In the genomic region with DNA sequence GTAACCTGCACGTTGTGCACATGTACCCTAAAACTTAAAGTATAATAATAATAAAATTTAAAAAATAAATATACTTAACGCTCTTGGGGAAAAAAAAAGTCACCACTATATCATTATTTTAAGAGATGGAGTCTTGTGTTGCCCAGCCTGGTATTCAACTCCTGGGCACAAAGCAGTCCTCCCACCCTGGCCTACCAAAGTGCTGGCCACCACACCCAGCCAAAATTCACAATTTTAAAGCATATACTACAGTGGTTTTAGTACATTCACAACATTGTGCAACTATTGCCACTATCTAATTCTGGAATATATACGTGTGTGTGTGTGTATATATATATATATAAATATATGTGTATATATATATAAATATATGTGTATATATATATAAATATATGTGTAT, we compare ENCODE assay signal across 17 cellular contexts. TPM values are rescaled to one million over a fixed set of nuclear protein-coding genes. Genes with fewer than 3 reads are reported as not detected.
DNase-seq lines count a peak whose midpoint lies in the region; ATAC-seq, FAIRE-seq and TF ChIP-seq lines count a peak whose summit lies in the region.
"Had no signal": no experiment of that assay in that cellular context is flagged by ENCODE, and none has a peak within 500 bp of the region (broad histone marks: within the 10 kb centered on the region; RNA-seq: fewer than 3 reads in every experiment).

No MANE protein-coding gene starts in this region.

- H3K27ac ChIP-seq in SK-N-SH (ENCODE audit: low read depth in 2 of 2, low read length in 1 of 2) = no peak overlapping the region
- H3K27ac ChIP-seq: HL-60 had no signal

- no peaks in the 10 kb centered on the region for H3K9me3 Mint-ChIP-seq in stimulated activated memory B cell treated with anti-CD40 and anti-IgM and Interleukin-4, amounts not matched to agents 10 μg/mL and 1 μg/mL and 100 μg/mL, for 72 hours
- H3K9me3 Mint-ChIP-seq: T-helper 1 cell treated with Interleukin-12 subunit alpha and Interleukin-12 subunit beta and Interleukin-4 antibody, amounts not matched to agents 30 μg/mL and 1 μg/mL, for 36 hours had no signal

- no peak overlapping the region for H3K4me3 ChIP-seq in SK-N-SH (ENCODE audit: low read depth in 2 of 2, low read length in 1 of 2)
- no peak overlapping the region for H3K4me3 ChIP-seq in NB4 (ENCODE audit: low read depth, low read length)
- H3K4me3 ChIP-seq: HAP-1, MG63 had no signal

- no peak for TF ChIP-seq EP300 in SK-N-SH (IDR thresholded peaks at IDR 0.05; ENCODE audit: borderline replicate concordance in 1 of 2, low read depth in 1 of 2, low read length in 1 of 2)

- CTCF ChIA-PET in SK-N-SH (lab: Yijun Ruan, JAX) = interaction anchor here (2.1 kb wide), 1 partner anchor 22 kb away, joined by 6 read pairs; no protein-coding TSS in a partner anchor

- no peak overlapping the region for H2AFZ ChIP-seq in SK-N-SH (ENCODE audit: low read depth)

- peaks cover 31% of the 10 kb centered on the region for H3K79me2 ChIP-seq in SK-N-SH (ENCODE audit: insufficient read depth)

- H3K4me2 ChIP-seq in SK-N-SH = no peak overlapping the region

- no peaks in the 10 kb centered on the region for H3K9me2 ChIP-seq in SK-N-SH

- H3K27me3 ChIP-seq in SK-N-SH (ENCODE audit: insufficient read depth) = no peaks in the 10 kb centered on the region
- H3K27me3 ChIP-seq: MG63 had no signal

- H3K36me3 ChIP-seq in SK-N-SH (replicated peaks in 1 of 2; ENCODE audit: control insufficient read depth in 1 of 2, insufficient read depth in 2 of 2, low read length in 1 of 2) = peaks cover 40 to 43% of the 10 kb centered on the region in 2 experiments

- DNase-seq in SK-N-SH (no peak), NB4 (ENCODE audit: low read depth) (peak; percentile 34), GOT3 (lab: John Stamatoyannopoulos, UW) (no peak)
- DNase-seq: ACHN, C1 segment of cervical spinal cord, Kasumi-1, MG63, NCI-H1694 treated with DMSO at 0.1 percent for 48 hours, PC-3, SIG-M5 had no signal

- H3F3A ChIP-seq in SK-N-SH (replicated peaks; ENCODE audit: insufficient read depth) = peaks cover 66% of the 10 kb centered on the region

- no peak for TF ChIP-seq CTCF in SK-N-SH (IDR thresholded peaks at IDR 0.05)
- no peak for TF ChIP-seq CTCF in NB4 (IDR thresholded peaks at IDR 0.05; ENCODE audit: low read depth, low read length)

- no peaks in the 10 kb centered on the region for H3K9me3 ChIP-seq in SK-N-SH
- H3K9me3 ChIP-seq: HAP-1, MG63 had no signal

- peak; percentile 77 for FAIRE-seq in colon (lab: Jason Lieb, UNC)

- H4K20me1 ChIP-seq in SK-N-SH (ENCODE audit: insufficient read depth) = peaks cover 29% of the 10 kb centered on the region

- no peak overlapping the region for H3K4me3 Mint-ChIP-seq in stimulated activated memory B cell treated with anti-CD40 and anti-IgM and Interleukin-4, amounts not matched to agents 10 μg/mL and 1 μg/mL and 100 μg/mL, for 72 hours
- H3K4me3 Mint-ChIP-seq: T-helper 1 cell treated with Interleukin-12 subunit alpha and Interleukin-12 subunit beta and Interleukin-4 antibody, amounts not matched to agents 30 μg/mL and 1 μg/mL, for 36 hours had no signal

- no peak for TF ChIP-seq POLR2A in NB4 (IDR thresholded peaks at IDR 0.05; ENCODE audit: extremely low read depth, insufficient read length)

- H3K4me1 ChIP-seq in SK-N-SH (ENCODE audit: control insufficient read depth in 1 of 2, insufficient read depth in 2 of 2, low read depth in 1 of 2, low read length in 1 of 2) = peaks cover 10 to 17% of the 10 kb centered on the region in 2 experiments; a peak in 3 of 4 replicates

- POLR2A ChIA-PET in SK-N-SH (lab: Yijun Ruan, JAX) = no interaction called here

- no peaks in the 10 kb centered on the region for H3K27me3 Mint-ChIP-seq in stimulated activated memory B cell treated with anti-CD40 and anti-IgM and Interleukin-4, amounts not matched to agents 10 μg/mL and 1 μg/mL and 100 μg/mL, for 72 hours

- WGBS in SK-N-SH (ENCODE audit: low lambda C conversion rate) = 96% methylated on average over 3 of the region's 3 CpGs

- no peak for ATAC-seq in SK-N-SH treated with all-trans-retinoic acid at 6 μM for 48 hours
- no peak for ATAC-seq in stimulated activated memory B cell treated with anti-CD40 and anti-IgM and Interleukin-4, amounts not matched to agents 10 μg/mL and 1 μg/mL and 100 μg/mL, for 72 hours
- ATAC-seq in GM19455 (IDR thresholded peaks at IDR 0.05; ENCODE audit: unreplicated experiment) = no peak
- ATAC-seq: PC-3 had no signal

- no peak overlapping the region for H3K9ac ChIP-seq in SK-N-SH

- no peak for TF ChIP-seq RAD21 in SK-N-SH (IDR thresholded peaks at IDR 0.05; ENCODE audit: low read length)

- H3K27ac Mint-ChIP-seq in stimulated activated memory B cell treated with anti-CD40 and anti-IgM and Interleukin-4, amounts not matched to agents 10 μg/mL and 1 μg/mL and 100 μg/mL, for 72 hours = peak overlapping the region; percentile 49
- H3K27ac Mint-ChIP-seq: T-helper 1 cell treated with Interleukin-12 subunit alpha and Interleukin-12 subunit beta and Interleukin-4 antibody, amounts not matched to agents 30 μg/mL and 1 μg/mL, for 36 hours had no signal

- peaks cover 33% of the 10 kb centered on the region for H3K36me3 Mint-ChIP-seq in stimulated activated memory B cell treated with anti-CD40 and anti-IgM and Interleukin-4, amounts not matched to agents 10 μg/mL and 1 μg/mL and 100 μg/mL, for 72 hours

- peaks cover 25% of the 10 kb centered on the region for H3K4me1 Mint-ChIP-seq in stimulated activated memory B cell treated with anti-CD40 and anti-IgM and Interleukin-4, amounts not matched to agents 10 μg/mL and 1 μg/mL and 100 μg/mL, for 72 hours

TF ChIP-seq in SK-N-SH treated with all-trans-retinoic acid at 6 μM for 48 hours, 23 proteins besides CTCF, POLR2A, EP300 and RAD21:
- TF ChIP-seq TCF4 (CRISPR knock-in tag; IDR thresholded peaks at IDR 0.05; ENCODE audit: borderline replicate concordance) (no peak), CREB5 (CRISPR knock-in tag; IDR thresholded peaks at IDR 0.05; ENCODE audit: low read depth) (0 out of 2 replicates have a peak, but pooled peaks have one; percentile 10)

TF ChIP-seq in SK-N-SH, 30 proteins besides CTCF, POLR2A, EP300 and RAD21:
- TF ChIP-seq, protein P1, sequence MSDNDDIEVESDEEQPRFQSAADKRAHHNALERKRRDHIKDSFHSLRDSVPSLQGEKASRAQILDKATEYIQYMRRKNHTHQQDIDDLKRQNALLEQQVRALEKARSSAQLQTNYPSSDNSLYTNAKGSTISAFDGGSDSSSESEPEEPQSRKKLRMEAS (IDR thresholded peaks at IDR 0.05; ENCODE audit: low read depth) = no peak
- no peak for TF ChIP-seq YY1 (IDR thresholded peaks at IDR 0.05; ENCODE audit: low read depth)
- TF ChIP-seq POLR2AphosphoS5 (IDR thresholded peaks at IDR 0.05; ENCODE audit: low read depth, low read length) = no peak; the same call in 1 of the 2 replicates
- no peak for TF ChIP-seq TCF12 (IDR thresholded peaks at IDR 0.05)
- TF ChIP-seq GABPA (IDR thresholded peaks at IDR 0.05; ENCODE audit: low read depth) = no peak
- no peak for TF ChIP-seq TEAD4 (IDR thresholded peaks at IDR 0.05; ENCODE audit: borderline replicate concordance, insufficient read depth)
- TF ChIP-seq, protein P2, sequence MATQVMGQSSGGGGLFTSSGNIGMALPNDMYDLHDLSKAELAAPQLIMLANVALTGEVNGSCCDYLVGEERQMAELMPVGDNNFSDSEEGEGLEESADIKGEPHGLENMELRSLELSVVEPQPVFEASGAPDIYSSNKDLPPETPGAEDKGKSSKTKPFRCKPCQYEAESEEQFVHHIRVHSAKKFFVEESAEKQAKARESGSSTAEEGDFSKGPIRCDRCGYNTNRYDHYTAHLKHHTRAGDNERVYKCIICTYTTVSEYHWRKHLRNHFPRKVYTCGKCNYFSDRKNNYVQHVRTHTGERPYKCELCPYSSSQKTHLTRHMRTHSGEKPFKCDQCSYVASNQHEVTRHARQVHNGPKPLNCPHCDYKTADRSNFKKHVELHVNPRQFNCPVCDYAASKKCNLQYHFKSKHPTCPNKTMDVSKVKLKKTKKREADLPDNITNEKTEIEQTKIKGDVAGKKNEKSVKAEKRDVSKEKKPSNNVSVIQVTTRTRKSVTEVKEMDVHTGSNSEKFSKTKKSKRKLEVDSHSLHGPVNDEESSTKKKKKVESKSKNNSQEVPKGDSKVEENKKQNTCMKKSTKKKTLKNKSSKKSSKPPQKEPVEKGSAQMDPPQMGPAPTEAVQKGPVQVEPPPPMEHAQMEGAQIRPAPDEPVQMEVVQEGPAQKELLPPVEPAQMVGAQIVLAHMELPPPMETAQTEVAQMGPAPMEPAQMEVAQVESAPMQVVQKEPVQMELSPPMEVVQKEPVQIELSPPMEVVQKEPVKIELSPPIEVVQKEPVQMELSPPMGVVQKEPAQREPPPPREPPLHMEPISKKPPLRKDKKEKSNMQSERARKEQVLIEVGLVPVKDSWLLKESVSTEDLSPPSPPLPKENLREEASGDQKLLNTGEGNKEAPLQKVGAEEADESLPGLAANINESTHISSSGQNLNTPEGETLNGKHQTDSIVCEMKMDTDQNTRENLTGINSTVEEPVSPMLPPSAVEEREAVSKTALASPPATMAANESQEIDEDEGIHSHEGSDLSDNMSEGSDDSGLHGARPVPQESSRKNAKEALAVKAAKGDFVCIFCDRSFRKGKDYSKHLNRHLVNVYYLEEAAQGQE (IDR thresholded peaks at IDR 0.05; ENCODE audit: low read depth, low read length) = no peak
- TF ChIP-seq JUND (IDR thresholded peaks at IDR 0.05) = no peak
- no peak for TF ChIP-seq TAF1 (IDR thresholded peaks at IDR 0.05; ENCODE audit: borderline replicate concordance, low read depth, low read length)
- no peak for TF ChIP-seq RFX5 (IDR thresholded peaks at IDR 0.05; ENCODE audit: low read length)

RNA-seq across cellular contexts. Expression of gene HMGN2, which starts 5.9 kb away (rescaled TPM):
- 343 and 644 TPM in 2 replicates for polyA plus RNA-seq in SK-N-SH (2012; rRNA removed)
- polyA plus RNA-seq in SK-N-SH (2012; cell fraction: cytosol; rRNA removed) = 624 and 653 TPM in 2 replicates
- 304 and 357 TPM in 2 replicates for polyA plus RNA-seq in SK-N-SH (2012; cell fraction: nucleus; rRNA removed)

RNA-seq across cellular contexts. Expression of gene DHDDS, which starts 46.0 kb away (rescaled TPM):
- polyA plus RNA-seq in SK-N-SH (2012; rRNA removed) = 25.0 and 36.6 TPM in 2 replicates
- 22.4 and 24.1 TPM in 2 replicates for polyA plus RNA-seq in SK-N-SH (2012; cell fraction: cytosol; rRNA removed)
- 58.3 and 87.1 TPM in 2 replicates for polyA plus RNA-seq in SK-N-SH (2012; cell fraction: nucleus; rRNA removed)

RNA-seq across cellular contexts. Expression of gene RPS6KA1, which starts 51.4 kb away (rescaled TPM):
- polyA plus RNA-seq in SK-N-SH (2012; rRNA removed) = 8.3 and 9.7 TPM in 2 replicates
- polyA plus RNA-seq in SK-N-SH (2012; cell fraction: cytosol; rRNA removed) = 4.3 and 7.1 TPM in 2 replicates
- 9.0 and 11.6 TPM in 2 replicates for polyA plus RNA-seq in SK-N-SH (2012; cell fraction: nucleus; rRNA removed)
